In genomic region chr4:47427936-47428335, GRCh38 we compare ENCODE assay signal across 19 cellular contexts.
"Had no signal": no experiment of that assay in that cellular context is flagged by ENCODE, and none has a peak within 500 bp of the region (broad histone marks: within the 10 kb centered on the region; RNA-seq: fewer than 3 reads in every experiment).

No MANE protein-coding gene starts in this region.

- DNase-seq: Kasumi-1, MV-4-11, NCI-H1048, NCI-H1105, NCI-H1417, NCI-H1436 treated with DMSO at 0.1 percent for 48 hours, NCI-H1694, NCI-H187 treated with DMSO at 0.1 percent for 48 hours, NCI-H2029 treated with DMSO at 0.1 percent for 48 hours, NCI-H2171 treated with DMSO at 0.1 percent for 48 hours, NCI-H345, NCI-H446 treated with DMSO at 0.1 percent for 48 hours, NCI-H510A treated with DMSO at 0.1 percent for 48 hours, NCI-H526, NCI-H82, SHP77, SJCRH30 had no signal

- ATAC-seq: K562, SK-N-SH treated with all-trans-retinoic acid at 6 μM for 48 hours had no signal

- H3K4me3 ChIP-seq: K562, SJCRH30 had no signal
